Comparison of ENCODE assay signal across 9 cellular contexts in genomic region chr1:156118175-156118868, GRCh38. TPM values are rescaled to one million over a fixed set of nuclear protein-coding genes. Genes with fewer than 3 reads are reported as not detected.
DNase-seq lines count a peak whose midpoint lies in the region; ATAC-seq, FAIRE-seq and TF ChIP-seq lines count a peak whose summit lies in the region.
"Had no signal": no experiment of that assay in that cellular context is flagged by ENCODE, and none has a peak within 500 bp of the region (broad histone marks: within the 10 kb centered on the region; RNA-seq: fewer than 3 reads in every experiment).

No MANE protein-coding gene starts in this region.

- H3K36me3 Mint-ChIP-seq in HFFc6 (ENCODE audit: low read depth) (peaks cover 76% of the 10 kb centered on the region), astrocyte (ENCODE audit: low read depth, unreplicated experiment) (peaks cover 10% of the 10 kb centered on the region)

- peaks cover 68% of the 10 kb centered on the region for H4K20me1 ChIP-seq in astrocyte (ENCODE audit: insufficient read depth, low read length)

- H3K27me3 Mint-ChIP-seq in HFFc6 (ENCODE audit: insufficient read depth) (peaks cover 77% of the 10 kb centered on the region), astrocyte (ENCODE audit: low read depth, unreplicated experiment) (no peaks in the 10 kb centered on the region)

- H3K27ac Mint-ChIP-seq in HFFc6 = peak overlapping the region; percentile 98
- H3K27ac Mint-ChIP-seq in astrocyte (ENCODE audit: unreplicated experiment) = peak overlapping the region; percentile 29

- WGBS in small intestine, 3 donors = 12 to 47% (median 17%) methylated on average over 8 of the region's 8 CpGs

- H3K9me3 ChIP-seq in astrocyte (ENCODE audit: insufficient read depth, low read depth, low read length) (no peaks in the 10 kb centered on the region), small intestine (ENCODE audit: control insufficient read depth, low read depth) (no peaks in the 10 kb centered on the region), WERI-Rb-1 (ENCODE audit: severe bottlenecking) (no peaks in the 10 kb centered on the region)

- H3K27me3 ChIP-seq in astrocyte (ENCODE audit: insufficient read depth, low read length) (no peaks in the 10 kb centered on the region), small intestine (ENCODE audit: control insufficient read depth in 2 of 2, insufficient read depth in 2 of 2, low read length in 2 of 2) (no peaks in the 10 kb centered on the region), WERI-Rb-1 (ENCODE audit: insufficient read depth, low read depth, severe bottlenecking) (no peaks in the 10 kb centered on the region)

- TF ChIP-seq CTCF in HFFc6 (IDR thresholded peaks at IDR 0.05) = no peak
- no peak for TF ChIP-seq CTCF in astrocyte (IDR thresholded peaks at IDR 0.05; ENCODE audit: insufficient read depth, low read depth, low read length)
- no peak for TF ChIP-seq CTCF in WERI-Rb-1 (IDR thresholded peaks at IDR 0.05; ENCODE audit: low read depth, low read length)

- FAIRE-seq in astrocyte (lab: Jason Lieb, UNC) (no peak), small intestine (lab: Jason Lieb, UNC) (no peak)

- H3K4me3 Mint-ChIP-seq in HFFc6 = peak overlapping the region; percentile 95
- peak overlapping the region; percentile 79 for H3K4me3 Mint-ChIP-seq in astrocyte (ENCODE audit: unreplicated experiment)

- H3K79me2 ChIP-seq in astrocyte (ENCODE audit: insufficient read depth, low read length) = peaks cover 87% of the 10 kb centered on the region

- H3K4me3 ChIP-seq in astrocyte (ENCODE audit: insufficient read depth, low read depth, low read length) = peak overlapping the region; percentile 55
- peak overlapping the region in 1 of 2 donors; percentile 47 for H3K4me3 ChIP-seq in small intestine (ENCODE audit: low read depth in 1 of 2, low read length in 2 of 2)
- no peak overlapping the region for H3K4me3 ChIP-seq in WERI-Rb-1 (ENCODE audit: low read depth, low read length)

- H2AFZ ChIP-seq in astrocyte (ENCODE audit: low read depth, low read length) = no peak overlapping the region

- H3K4me2 ChIP-seq in astrocyte (ENCODE audit: low read length) = peak overlapping the region; percentile 84

- H3K9me3 Mint-ChIP-seq in HFFc6 (peaks cover 33% of the 10 kb centered on the region), astrocyte (ENCODE audit: unreplicated experiment) (no peaks in the 10 kb centered on the region)

- H3K36me3 ChIP-seq in astrocyte (ENCODE audit: insufficient read depth, low read length) (peaks cover 14% of the 10 kb centered on the region), small intestine (ENCODE audit: control insufficient read depth in 2 of 2, insufficient read depth in 2 of 2, low read length in 2 of 2) (no peaks in the 10 kb centered on the region), WERI-Rb-1 (peaks cover 15% of the 10 kb centered on the region)

- intact Hi-C loops in left cardiac atrium (cut with DNase I) = no loop called here

- H3K27ac ChIP-seq in astrocyte (ENCODE audit: low read depth, low read length) (peak overlapping the region; percentile 64), small intestine (ENCODE audit: low read depth in 1 of 2, low read length in 1 of 2) (peak overlapping the region; percentile 86 to 88), WERI-Rb-1 (no peak overlapping the region)

- DNase-seq in HFFc6 = no peak
- DNase-seq in astrocyte (ENCODE audit: low read depth) = no peak
- DNase-seq in left cardiac atrium = peak; percentile 70
- DNase-seq in small intestine = peak; percentile 89
- no peak for DNase-seq in NCI-H748 treated with DMSO at 0.1 percent for 48 hours (lab: John Stamatoyannopoulos, UW)
- DNase-seq in WERI-Rb-1 = no peak
- DNase-seq: activated CD4-positive, alpha-beta T cell treated with anti-CD3 and anti-CD28 coated beads for 1 hour had no signal

- ATAC-seq in left cardiac atrium = no peak
- no peak for ATAC-seq in HG03442 (IDR thresholded peaks at IDR 0.05; ENCODE audit: unreplicated experiment)
- ATAC-seq in GM21515 (IDR thresholded peaks at IDR 0.05; ENCODE audit: unreplicated experiment) = no peak

- H3K4me1 ChIP-seq in astrocyte (ENCODE audit: insufficient read depth, low read length) (peaks cover 61% of the 10 kb centered on the region), small intestine (ENCODE audit: control insufficient read depth in 2 of 2, insufficient read depth in 1 of 2, low read depth in 1 of 2, low read length in 1 of 2) (peaks cover 3 to 35% of the 10 kb centered on the region in 2 donors)

- peak overlapping the region; percentile 79 for H3K9ac ChIP-seq in astrocyte (ENCODE audit: low read length)

- H3K4me1 Mint-ChIP-seq in HFFc6 (ENCODE audit: low read depth) = peaks cover 65% of the 10 kb centered on the region
- peaks cover 48% of the 10 kb centered on the region for H3K4me1 Mint-ChIP-seq in astrocyte (ENCODE audit: low read depth, unreplicated experiment)

RNA-seq across cellular contexts. Expression of gene LMNA, which starts 3.8 kb away (rescaled TPM):
- 1,000 to 10,000 TPM; 1,238 to 1,664 (median 1,535) TPM for total RNA-seq in HFFc6 (2021; fragmentation: NEBNext Ultra II Directional; extraction: Animal tissue kit (Norgen Biotek cat#: 25700))
- total RNA-seq in astrocyte (429 and 464 TPM in 2 replicates), left cardiac atrium (100 to 1,000 TPM; 264 to 384 TPM)
- polyA plus RNA-seq in small intestine = 100 to 1,000 TPM in 2 of 3 donors, 10 to 100 TPM in 1; 89.7 to 168 (median 101) TPM

RNA-seq across cellular contexts. Expression of gene SEMA4A, which starts 35.1 kb away (rescaled TPM):
- 1 to 10 TPM in 2 of 6 experiments, under 1 TPM in 4; 0.71 to 1.1 (median 0.83) TPM for total RNA-seq in HFFc6 (2021; fragmentation: NEBNext Ultra II Directional; extraction: Animal tissue kit (Norgen Biotek cat#: 25700))
- total RNA-seq in astrocyte = 0.66 and 1.1 TPM in 2 replicates
- total RNA-seq in left cardiac atrium = 1 to 10 TPM; 2.7 to 3.8 TPM
- polyA plus RNA-seq in small intestine = 1 to 10 TPM in 2 of 3 donors, under 1 TPM in 1; 0.89 to 1.9 (median 1.7) TPM

RNA-seq across cellular contexts. Expression of gene MEX3A, which starts 36.1 kb away (rescaled TPM):
- 1 to 10 TPM; 1.4 to 3.1 (median 2.2) TPM for total RNA-seq in HFFc6 (2021; fragmentation: NEBNext Ultra II Directional; extraction: Animal tissue kit (Norgen Biotek cat#: 25700))
- total RNA-seq in astrocyte (32.9 and 37.6 TPM in 2 replicates), left cardiac atrium (under 1 TPM; 0.15 to 0.42 TPM)
- 1 to 10 TPM in 1 of 3 donors, under 1 TPM in 2; under 0.01 to 1.5 (median 0.22) TPM for polyA plus RNA-seq in small intestine

RNA-seq across cellular contexts. Expression of gene RAB25, which starts 57.4 kb away (rescaled TPM):
- not detected for total RNA-seq in HFFc6 (2021; fragmentation: NEBNext Ultra II Directional; extraction: Animal tissue kit (Norgen Biotek cat#: 25700))
- total RNA-seq in astrocyte (0.99 and 3.1 TPM in 2 replicates), left cardiac atrium (not detected)
- polyA plus RNA-seq in small intestine = 100 to 1,000 TPM; 140 to 216 (median 140) TPM

Comparison
In these comparisons a context has a peak if more than half of its experiments do, and no peak if none do; other contexts are left out.
1. DNase-seq: peak in left cardiac atrium (single experiment) and small intestine (single experiment); none in HFFc6 (single experiment), astrocyte (single experiment), NCI-H748 treated with DMSO at 0.1 percent for 48 hours (single experiment) and WERI-Rb-1 (single experiment).